In the genomic region with DNA sequence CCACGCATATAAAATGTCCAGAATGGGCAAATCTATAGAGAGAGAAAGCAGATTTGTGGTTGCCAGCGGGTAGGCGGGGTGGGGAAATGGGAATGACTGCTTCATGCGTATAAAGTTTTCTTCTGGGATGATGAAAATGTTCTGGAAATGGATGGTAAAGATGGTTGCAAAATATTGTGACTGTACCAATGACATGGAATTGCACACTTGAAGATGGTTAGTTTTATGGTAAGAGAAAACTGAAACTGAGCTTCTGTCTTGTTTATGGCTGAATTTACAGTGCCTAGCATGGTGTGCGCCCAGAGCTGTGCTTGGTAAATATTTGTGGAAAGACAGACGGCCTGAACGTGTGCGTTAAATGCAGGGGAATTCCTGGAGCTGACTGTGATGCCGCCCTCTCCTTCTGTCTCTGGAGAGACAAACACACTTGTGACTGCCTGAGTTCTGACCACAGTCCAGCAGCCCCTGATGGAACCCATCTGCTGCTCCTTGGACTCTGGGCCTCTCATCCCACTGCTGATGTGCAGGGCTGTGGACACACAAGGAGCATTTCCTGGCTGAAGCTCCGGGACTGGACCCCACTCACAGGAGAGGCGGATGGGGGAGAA, we compare ENCODE assay signal across 10 cellular contexts. TPM values are rescaled to one million over a fixed set of nuclear protein-coding genes. Genes with fewer than 3 reads are reported as not detected.
DNase-seq lines count a peak whose midpoint lies in the region; ATAC-seq and TF ChIP-seq lines count a peak whose summit lies in the region.
"Had no signal": no experiment of that assay in that cellular context is flagged by ENCODE, and none has a peak within 500 bp of the region (broad histone marks: within the 10 kb centered on the region; RNA-seq: fewer than 3 reads in every experiment).

No MANE protein-coding gene starts in this region.

- H3K4me3 ChIP-seq in OCI-LY3 (ENCODE audit: low read length) (no peak overlapping the region), upper lobe of right lung (no peak overlapping the region), Karpas-422 (ENCODE audit: low read length) (no peak overlapping the region)
- H3K4me3 ChIP-seq in effector memory CD4-positive, alpha-beta T cell (ENCODE audit: insufficient read depth, low read depth, low read length, poor library complexity, severe bottlenecking): no peak overlapping the region

- no peak overlapping the region for H3K4me2 ChIP-seq in OCI-LY3 (ENCODE audit: low read length)
- H3K4me2 ChIP-seq in Karpas-422 (ENCODE audit: low read depth, low read length, poor library complexity, severe bottlenecking): no peak overlapping the region

- H3K4me1 Mint-ChIP-seq in stimulated activated memory B cell treated with anti-CD40 and anti-IgM and Interleukin-4, amounts not matched to agents 10 μg/mL and 1 μg/mL and 100 μg/mL, for 72 hours: peaks cover 13% of the 10 kb centered on the region

- H3K9me2 ChIP-seq in Karpas-422 (replicated peaks; ENCODE audit: insufficient read depth, low read length): no peaks in the 10 kb centered on the region

- H3K27me3 ChIP-seq in OCI-LY3 (ENCODE audit: low read depth, low read length) (peaks cover 12% of the 10 kb centered on the region), upper lobe of right lung (no peaks in the 10 kb centered on the region), Karpas-422 (ENCODE audit: low read length) (no peaks in the 10 kb centered on the region)
- no peaks in the 10 kb centered on the region for H3K27me3 ChIP-seq in effector memory CD4-positive, alpha-beta T cell (replicated peaks; ENCODE audit: control insufficient read depth, insufficient read depth, low read length, poor library complexity, severe bottlenecking)

- H2AFZ ChIP-seq in OCI-LY3 (ENCODE audit: low read depth, low read length) (peak overlapping the region; percentile 7; the same call in 1 of the 2 replicates), Karpas-422 (ENCODE audit: low read length) (no peak overlapping the region)

- H3K4me3 Mint-ChIP-seq in stimulated activated memory B cell treated with anti-CD40 and anti-IgM and Interleukin-4, amounts not matched to agents 10 μg/mL and 1 μg/mL and 100 μg/mL, for 72 hours: no peak overlapping the region

- intact Hi-C loops in upper lobe of right lung (cut with DNase I): no loop called here

- H4K20me1 ChIP-seq in OCI-LY3 (ENCODE audit: insufficient read depth, low read length) (no peaks in the 10 kb centered on the region), Karpas-422 (ENCODE audit: insufficient read depth, low read depth, low read length) (no peaks in the 10 kb centered on the region)

- no peaks in the 10 kb centered on the region for H3K79me2 ChIP-seq in OCI-LY3 (ENCODE audit: low read length)
- no peaks in the 10 kb centered on the region for H3K79me2 ChIP-seq in Karpas-422 (ENCODE audit: low read length)

- H3K9me3 Mint-ChIP-seq in stimulated activated memory B cell treated with anti-CD40 and anti-IgM and Interleukin-4, amounts not matched to agents 10 μg/mL and 1 μg/mL and 100 μg/mL, for 72 hours: no peaks in the 10 kb centered on the region

- TF ChIP-seq CTCF in OCI-LY3 (IDR thresholded peaks at IDR 0.05; ENCODE audit: low read depth, low read length) (no peak), upper lobe of right lung (IDR thresholded peaks at IDR 0.05) (no peak)

- H3K9ac ChIP-seq in OCI-LY3 (ENCODE audit: low read length): no peak overlapping the region
- no peak overlapping the region for H3K9ac ChIP-seq in Karpas-422 (ENCODE audit: low read length)

- H3K9me3 ChIP-seq in OCI-LY3 (ENCODE audit: insufficient read depth, low read length) (no peaks in the 10 kb centered on the region), upper lobe of right lung (no peaks in the 10 kb centered on the region), Karpas-422 (ENCODE audit: low read length) (no peaks in the 10 kb centered on the region)
- H3K9me3 ChIP-seq in effector memory CD4-positive, alpha-beta T cell (ENCODE audit: control insufficient read depth, low read length): no peaks in the 10 kb centered on the region

- H3K4me1 ChIP-seq in OCI-LY3 (ENCODE audit: low read length): 0 out of 2 replicates have a peak, but pooled peaks cover 3% of the 10 kb centered on the region
- H3K4me1 ChIP-seq in upper lobe of right lung: peaks cover 21% of the 10 kb centered on the region
- H3K4me1 ChIP-seq in Karpas-422 (ENCODE audit: low read length): no peaks in the 10 kb centered on the region
- H3K4me1 ChIP-seq in effector memory CD4-positive, alpha-beta T cell (ENCODE audit: control insufficient read depth, insufficient read depth, low read length, poor library complexity, severe bottlenecking): no peaks in the 10 kb centered on the region

- DNase-seq in fibroblast of gingiva (ENCODE audit: low read depth): peak; percentile 88
- DNase-seq in mucosa of gallbladder (ENCODE audit: low spot score): peak; percentile 65
- no peak for DNase-seq in upper lobe of right lung
- DNase-seq in Karpas-422: no peak
- no peak for DNase-seq in effector memory CD4-positive, alpha-beta T cell
- DNase-seq: NCI-H2107 had no signal

- H3K27ac ChIP-seq in OCI-LY3 (ENCODE audit: low read length) (no peak overlapping the region), upper lobe of right lung (peak overlapping the region; percentile 67), Karpas-422 (ENCODE audit: low read length) (no peak overlapping the region)
- no peak overlapping the region for H3K27ac ChIP-seq in effector memory CD4-positive, alpha-beta T cell (ENCODE audit: insufficient read depth, low read length, poor library complexity, severe bottlenecking)

- H3K36me3 ChIP-seq in OCI-LY3 (replicated peaks; ENCODE audit: low read depth, low read length): no peaks in the 10 kb centered on the region
- no peaks in the 10 kb centered on the region for H3K36me3 ChIP-seq in upper lobe of right lung
- no peaks in the 10 kb centered on the region for H3K36me3 ChIP-seq in Karpas-422 (ENCODE audit: insufficient read depth, low read length)
- H3K36me3 ChIP-seq in effector memory CD4-positive, alpha-beta T cell (ENCODE audit: control insufficient read depth, insufficient read depth, low read length): no peaks in the 10 kb centered on the region

- no peaks in the 10 kb centered on the region for H3K36me3 Mint-ChIP-seq in stimulated activated memory B cell treated with anti-CD40 and anti-IgM and Interleukin-4, amounts not matched to agents 10 μg/mL and 1 μg/mL and 100 μg/mL, for 72 hours

- ATAC-seq in upper lobe of right lung (peak; percentile 56), GM18520 (IDR thresholded peaks at IDR 0.05; ENCODE audit: unreplicated experiment) (no peak)
- no peak for ATAC-seq in stimulated activated memory B cell treated with anti-CD40 and anti-IgM and Interleukin-4, amounts not matched to agents 10 μg/mL and 1 μg/mL and 100 μg/mL, for 72 hours

- H3K27ac Mint-ChIP-seq in stimulated activated memory B cell treated with anti-CD40 and anti-IgM and Interleukin-4, amounts not matched to agents 10 μg/mL and 1 μg/mL and 100 μg/mL, for 72 hours: no peak overlapping the region

- peaks cover 42% of the 10 kb centered on the region for H3K27me3 Mint-ChIP-seq in stimulated activated memory B cell treated with anti-CD40 and anti-IgM and Interleukin-4, amounts not matched to agents 10 μg/mL and 1 μg/mL and 100 μg/mL, for 72 hours

RNA-seq across cellular contexts. Expression of a gene that starts 8.6 kb away (rescaled TPM):
- total RNA-seq in mucosa of gallbladder: 5.0 TPM
- total RNA-seq in upper lobe of right lung: 2.1 TPM
- total RNA-seq in Karpas-422 (2014; rRNA removed; shearing (Covaris generic); ENCODE audit: low replicate concordance): not detected in 2 replicates
- total RNA-seq: activated CD8-positive, alpha-beta memory T cell treated with anti-CD3 and anti-CD28 coated beads for 36 hours had no signal

RNA-seq across cellular contexts. Expression of a gene that starts 41.6 kb away (rescaled TPM):
- total RNA-seq in mucosa of gallbladder (28.1 TPM), upper lobe of right lung (26.0 TPM)
- total RNA-seq in Karpas-422 (2014; rRNA removed; shearing (Covaris generic); ENCODE audit: low replicate concordance): 10.5 and 14.2 TPM in 2 replicates

Comparison
In these comparisons a context has a peak if more than half of its experiments do, and no peak if none do; other contexts are left out.
1. DNase-seq: peak in fibroblast of gingiva (single experiment) and mucosa of gallbladder (single experiment); none in upper lobe of right lung (single experiment), Karpas-422 (single experiment) and effector memory CD4-positive, alpha-beta T cell (0 of 3).